Comparison of ENCODE assay signal across 8 cellular contexts in genomic region chr14:31926123-31926522, GRCh38.
DNase-seq lines count a peak whose midpoint lies in the region; FAIRE-seq and TF ChIP-seq lines count a peak whose summit lies in the region.

No MANE protein-coding gene starts in this region.

- no peak for TF ChIP-seq EP300 in Ishikawa (IDR thresholded peaks at IDR 0.05; ENCODE audit: borderline replicate concordance)

- TF ChIP-seq RAD21 in Ishikawa (IDR thresholded peaks at IDR 0.05; ENCODE audit: low read depth), result peak; percentile 56

- DNase-seq in GM12891 (ENCODE audit: insufficient read length, low spot score) (peak; percentile 39), SHP77 (lab: John Stamatoyannopoulos, UW) (peak; percentile 28 to 78), epithelial cell of proximal tubule (ENCODE audit: low read depth) (no peak), substantia nigra (lab: John Stamatoyannopoulos, UW) (no peak)
- no peak for DNase-seq in stimulated activated CD4-positive, alpha-beta T cell treated with anti-CD3 and anti-CD28 coated beads, Interleukin-12 subunit alpha, Interleukin-12 subunit beta, amount 100 ng/mL, for 4 hours

- H3K4me3 ChIP-seq in epithelial cell of proximal tubule (ENCODE audit: low read depth, low read length) (no peak overlapping the region), parathyroid adenoma (ENCODE audit: low read depth, low read length) (no peak overlapping the region)

- H3K4me2 ChIP-seq in parathyroid adenoma (ENCODE audit: low read length), result no peak overlapping the region

- H3K4me1 ChIP-seq in parathyroid adenoma, result peaks cover 18% of the 10 kb centered on the region

- no peak overlapping the region for H3K9ac ChIP-seq in parathyroid adenoma

- peak; percentile 84 for TF ChIP-seq CTCF in C4-2B (conservative IDR thresholded peaks at IDR 0.05)
- TF ChIP-seq CTCF in epithelial cell of proximal tubule (conservative IDR thresholded peaks at IDR 0.05; ENCODE audit: low read depth, low read length), result peak; percentile 77
- peak; percentile 44 for TF ChIP-seq CTCF in parathyroid adenoma (IDR thresholded peaks at IDR 0.05)

- no peaks in the 10 kb centered on the region for H3K27me3 ChIP-seq in parathyroid adenoma (ENCODE audit: control insufficient read depth, insufficient read depth, low read length)

- no peaks in the 10 kb centered on the region for H3K79me2 ChIP-seq in parathyroid adenoma

- H3K36me3 ChIP-seq in parathyroid adenoma (ENCODE audit: control insufficient read depth, insufficient read depth, low read length), result no peaks in the 10 kb centered on the region

- FAIRE-seq in GM12891 (lab: Jason Lieb, UNC), result peak; percentile 86

- H3K27ac ChIP-seq in C4-2B, result no peak overlapping the region
- peak overlapping the region; percentile 33 for H3K27ac ChIP-seq in parathyroid adenoma
- H3K27ac ChIP-seq in substantia nigra (ENCODE audit: low read depth, low read length, poor library complexity, severe bottlenecking), result no peak overlapping the region

- H3K9me3 ChIP-seq in parathyroid adenoma (ENCODE audit: control insufficient read depth, low read length), result no peaks in the 10 kb centered on the region

- TF ChIP-seq POLR2A in GM12891 (IDR thresholded peaks at IDR 0.05; ENCODE audit: low read depth, low read length), result no peak

- peak overlapping the region; percentile 1 for H2AFZ ChIP-seq in parathyroid adenoma

TF ChIP-seq in GM12891, 5 proteins besides CTCF, POLR2A, EP300 and RAD21:
- TF ChIP-seq TAF1 (IDR thresholded peaks at IDR 0.05; ENCODE audit: low read depth, low read length) (no peak), PAX5 (IDR thresholded peaks at IDR 0.05; ENCODE audit: insufficient read depth, low read length, severe bottlenecking) (no peak), POLR2AphosphoS5 (IDR thresholded peaks at IDR 0.05; ENCODE audit: low read depth, low read length) (no peak), POU2F2 (IDR thresholded peaks at IDR 0.05; ENCODE audit: low read depth, low read length) (no peak), SPI1 (IDR thresholded peaks at IDR 0.05; ENCODE audit: low read depth, low read length) (no peak)
TF ChIP-seq in GM12891: peak in this region for 0.

TF ChIP-seq in Ishikawa, 13 proteins besides CTCF, POLR2A, EP300 and RAD21:
- TF ChIP-seq TCF12 (IDR thresholded peaks at IDR 0.05; ENCODE audit: low read depth), result no peak
- TF ChIP-seq, protein P1, sequence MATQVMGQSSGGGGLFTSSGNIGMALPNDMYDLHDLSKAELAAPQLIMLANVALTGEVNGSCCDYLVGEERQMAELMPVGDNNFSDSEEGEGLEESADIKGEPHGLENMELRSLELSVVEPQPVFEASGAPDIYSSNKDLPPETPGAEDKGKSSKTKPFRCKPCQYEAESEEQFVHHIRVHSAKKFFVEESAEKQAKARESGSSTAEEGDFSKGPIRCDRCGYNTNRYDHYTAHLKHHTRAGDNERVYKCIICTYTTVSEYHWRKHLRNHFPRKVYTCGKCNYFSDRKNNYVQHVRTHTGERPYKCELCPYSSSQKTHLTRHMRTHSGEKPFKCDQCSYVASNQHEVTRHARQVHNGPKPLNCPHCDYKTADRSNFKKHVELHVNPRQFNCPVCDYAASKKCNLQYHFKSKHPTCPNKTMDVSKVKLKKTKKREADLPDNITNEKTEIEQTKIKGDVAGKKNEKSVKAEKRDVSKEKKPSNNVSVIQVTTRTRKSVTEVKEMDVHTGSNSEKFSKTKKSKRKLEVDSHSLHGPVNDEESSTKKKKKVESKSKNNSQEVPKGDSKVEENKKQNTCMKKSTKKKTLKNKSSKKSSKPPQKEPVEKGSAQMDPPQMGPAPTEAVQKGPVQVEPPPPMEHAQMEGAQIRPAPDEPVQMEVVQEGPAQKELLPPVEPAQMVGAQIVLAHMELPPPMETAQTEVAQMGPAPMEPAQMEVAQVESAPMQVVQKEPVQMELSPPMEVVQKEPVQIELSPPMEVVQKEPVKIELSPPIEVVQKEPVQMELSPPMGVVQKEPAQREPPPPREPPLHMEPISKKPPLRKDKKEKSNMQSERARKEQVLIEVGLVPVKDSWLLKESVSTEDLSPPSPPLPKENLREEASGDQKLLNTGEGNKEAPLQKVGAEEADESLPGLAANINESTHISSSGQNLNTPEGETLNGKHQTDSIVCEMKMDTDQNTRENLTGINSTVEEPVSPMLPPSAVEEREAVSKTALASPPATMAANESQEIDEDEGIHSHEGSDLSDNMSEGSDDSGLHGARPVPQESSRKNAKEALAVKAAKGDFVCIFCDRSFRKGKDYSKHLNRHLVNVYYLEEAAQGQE (IDR thresholded peaks at IDR 0.05; ENCODE audit: low read depth), result no peak
- TF ChIP-seq NFIC (IDR thresholded peaks at IDR 0.05), result no peak
- no peak for TF ChIP-seq FOXM1 (IDR thresholded peaks at IDR 0.05; ENCODE audit: borderline replicate concordance, low read depth)
- TF ChIP-seq ZBTB7A (IDR thresholded peaks at IDR 0.05; ENCODE audit: low read depth), result no peak
- TF ChIP-seq YY1 (IDR thresholded peaks at IDR 0.05; ENCODE audit: low read depth), result no peak
- TF ChIP-seq CEBPB (IDR thresholded peaks at IDR 0.05), result no peak
- TF ChIP-seq TAF1 (IDR thresholded peaks at IDR 0.05; ENCODE audit: low read depth), result no peak
- no peak for TF ChIP-seq CREB1 (IDR thresholded peaks at IDR 0.05; ENCODE audit: low read depth)
- no peak for TF ChIP-seq USF1 (IDR thresholded peaks at IDR 0.05)
- no peak for TF ChIP-seq MAX (IDR thresholded peaks at IDR 0.05)
- TF ChIP-seq EGR1 (IDR thresholded peaks at IDR 0.05), result no peak
- no peak for TF ChIP-seq TEAD4 (IDR thresholded peaks at IDR 0.05)
TF ChIP-seq in Ishikawa: peak in this region for 0.

Comparison
In these comparisons a context has a peak if more than half of its experiments do, and no peak if none do; other contexts are left out.
1. DNase-seq: peak in GM12891 (single experiment) and SHP77 (2 of 2); none in epithelial cell of proximal tubule (single experiment), substantia nigra (0 of 49) and stimulated activated CD4-positive, alpha-beta T cell treated with anti-CD3 and anti-CD28 coated beads, Interleukin-12 subunit alpha, Interleukin-12 subunit beta, amount 100 ng/mL, for 4 hours (single experiment).
2. Peak in every context shown above with its lines, with median percentiles within 50 percentile points of each other: CTCF ChIP-seq.